1 cellular context compared by ENCODE assay signal in the genomic region with DNA sequence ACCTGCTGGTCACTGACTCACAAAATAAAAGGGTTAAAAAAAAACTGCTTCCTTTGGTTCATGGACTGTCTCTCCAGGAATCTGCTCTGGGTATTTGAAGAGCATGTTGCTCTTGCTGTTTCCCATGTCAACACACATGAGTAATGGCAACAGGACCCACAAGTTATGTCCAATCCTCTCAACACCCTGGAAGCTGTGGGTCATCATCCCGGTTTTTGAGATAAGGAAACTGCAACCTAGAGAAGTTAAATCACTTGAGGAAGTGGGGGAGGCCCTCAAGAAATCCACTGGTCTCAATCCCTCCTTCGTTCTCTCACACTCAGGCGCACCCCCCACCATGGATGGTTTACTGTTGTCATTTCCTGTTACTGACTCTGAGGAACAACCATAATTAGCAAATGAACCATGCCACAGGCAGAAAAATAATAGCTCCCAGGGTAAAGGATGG.
A peak's percentile ranks its signal among the peaks of the same experiment; 100 is the strongest.
TF ChIP-seq lines count a peak whose summit lies in the region.

No MANE protein-coding gene starts in this region.

TF ChIP-seq in K562, 482 proteins besides CTCF, POLR2A, EP300 and RAD21 (continued from another document and continues in another):
- TF ChIP-seq, protein P1, sequence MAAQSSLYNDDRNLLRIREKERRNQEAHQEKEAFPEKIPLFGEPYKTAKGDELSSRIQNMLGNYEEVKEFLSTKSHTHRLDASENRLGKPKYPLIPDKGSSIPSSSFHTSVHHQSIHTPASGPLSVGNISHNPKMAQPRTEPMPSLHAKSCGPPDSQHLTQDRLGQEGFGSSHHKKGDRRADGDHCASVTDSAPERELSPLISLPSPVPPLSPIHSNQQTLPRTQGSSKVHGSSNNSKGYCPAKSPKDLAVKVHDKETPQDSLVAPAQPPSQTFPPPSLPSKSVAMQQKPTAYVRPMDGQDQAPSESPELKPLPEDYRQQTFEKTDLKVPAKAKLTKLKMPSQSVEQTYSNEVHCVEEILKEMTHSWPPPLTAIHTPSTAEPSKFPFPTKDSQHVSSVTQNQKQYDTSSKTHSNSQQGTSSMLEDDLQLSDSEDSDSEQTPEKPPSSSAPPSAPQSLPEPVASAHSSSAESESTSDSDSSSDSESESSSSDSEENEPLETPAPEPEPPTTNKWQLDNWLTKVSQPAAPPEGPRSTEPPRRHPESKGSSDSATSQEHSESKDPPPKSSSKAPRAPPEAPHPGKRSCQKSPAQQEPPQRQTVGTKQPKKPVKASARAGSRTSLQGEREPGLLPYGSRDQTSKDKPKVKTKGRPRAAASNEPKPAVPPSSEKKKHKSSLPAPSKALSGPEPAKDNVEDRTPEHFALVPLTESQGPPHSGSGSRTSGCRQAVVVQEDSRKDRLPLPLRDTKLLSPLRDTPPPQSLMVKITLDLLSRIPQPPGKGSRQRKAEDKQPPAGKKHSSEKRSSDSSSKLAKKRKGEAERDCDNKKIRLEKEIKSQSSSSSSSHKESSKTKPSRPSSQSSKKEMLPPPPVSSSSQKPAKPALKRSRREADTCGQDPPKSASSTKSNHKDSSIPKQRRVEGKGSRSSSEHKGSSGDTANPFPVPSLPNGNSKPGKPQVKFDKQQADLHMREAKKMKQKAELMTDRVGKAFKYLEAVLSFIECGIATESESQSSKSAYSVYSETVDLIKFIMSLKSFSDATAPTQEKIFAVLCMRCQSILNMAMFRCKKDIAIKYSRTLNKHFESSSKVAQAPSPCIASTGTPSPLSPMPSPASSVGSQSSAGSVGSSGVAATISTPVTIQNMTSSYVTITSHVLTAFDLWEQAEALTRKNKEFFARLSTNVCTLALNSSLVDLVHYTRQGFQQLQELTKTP (IDR thresholded peaks at IDR 0.05; ENCODE audit: low read depth in 1 of 2, partially characterized antibody in 2 of 2), result peak in 1 of 2 experiments; percentile 32
- TF ChIP-seq BRF1 (IDR thresholded peaks at IDR 0.05; ENCODE audit: borderline replicate concordance, extremely low read depth, insufficient read length) (no peak), CC2D1A (IDR thresholded peaks at IDR 0.05) (no peak), PML (IDR thresholded peaks at IDR 0.05; ENCODE audit: low read length) (peak; percentile 41; the same call in 1 of the 2 replicates), ZBTB17 (CRISPR knock-in tag; IDR thresholded peaks at IDR 0.05) (no peak), ETV6 (IDR thresholded peaks at IDR 0.05; ENCODE audit: borderline replicate concordance in 1 of 2, low read depth in 2 of 2, low read length in 1 of 2) (no peak), ETV6 (CRISPR knock-in tag; IDR thresholded peaks at IDR 0.05; ENCODE audit: borderline replicate concordance) (no peak), ZNF3 (CRISPR knock-in tag; IDR thresholded peaks at IDR 0.05) (no peak), DPF2 (IDR thresholded peaks at IDR 0.05) (peak; percentile 49; the same call in 1 of the 2 replicates), KLF16 (IDR thresholded peaks at IDR 0.05) (peak; percentile 30; the same call in 1 of the 2 replicates), FOXJ3 (CRISPR knock-in tag; IDR thresholded peaks at IDR 0.05) (peak; percentile 45; the same call in 1 of the 2 replicates), CHD1 (IDR thresholded peaks at IDR 0.05; ENCODE audit: low read length) (no peak), TRIM24 (IDR thresholded peaks at IDR 0.05) (0 out of 4 replicates have a peak, but pooled peaks of 1 of the 2 experiments have one; percentile 45), MAFF (IDR thresholded peaks at IDR 0.05; ENCODE audit: low read length) (no peak), TBL1XR1 (IDR thresholded peaks at IDR 0.05; ENCODE audit: low read length in 2 of 2) (no peak), CBFA2T2 (conservative IDR thresholded peaks at IDR 0.05) (no peak), ZKSCAN1 (IDR thresholded peaks at IDR 0.05; ENCODE audit: low read depth, low read length) (no peak), ZNF408 (CRISPR knock-in tag; IDR thresholded peaks at IDR 0.05; ENCODE audit: low read depth) (no peak), NBN (IDR thresholded peaks at IDR 0.05; ENCODE audit: low read depth) (no peak; the same call in 1 of the 2 replicates), NR2C2 (CRISPR knock-in tag; IDR thresholded peaks at IDR 0.05) (no peak), NR2C2 (tag; IDR thresholded peaks at IDR 0.05) (peak; percentile 56; the same call in 1 of the 2 replicates), ZNF146 (CRISPR knock-in tag; IDR thresholded peaks at IDR 0.05; ENCODE audit: unreplicated experiment) (no peak), SIN3B (IDR thresholded peaks at IDR 0.05; ENCODE audit: low read depth) (no peak), NCOA6 (IDR thresholded peaks at IDR 0.05) (no peak), PRDM10 (IDR thresholded peaks at IDR 0.05; ENCODE audit: partially characterized antibody) (peak; percentile 44), FUS (optimal IDR thresholded peaks at IDR 0.05; ENCODE audit: low read depth, low read length) (no peak), SNIP1 (IDR thresholded peaks at IDR 0.05; ENCODE audit: low read depth) (no peak), SMARCB1 (IDR thresholded peaks at IDR 0.05; ENCODE audit: insufficient read length, low read depth) (no peak), NFE2 (IDR thresholded peaks at IDR 0.05; ENCODE audit: low read depth) (no peak), E4F1 (CRISPR knock-in tag; IDR thresholded peaks at IDR 0.05; ENCODE audit: borderline replicate concordance) (no peak), SLC30A9 (CRISPR knock-in tag; IDR thresholded peaks at IDR 0.05) (no peak), PRPF4 (IDR thresholded peaks at IDR 0.05; ENCODE audit: insufficient read depth, low read depth, low read length, poor library complexity, severe bottlenecking) (no peak), KDM5B (IDR thresholded peaks at IDR 0.05; ENCODE audit: insufficient replicate concordance, low read depth, low read length) (no peak), CBX2 (IDR thresholded peaks at IDR 0.05; ENCODE audit: insufficient read depth, low read length, poor library complexity, severe bottlenecking) (no peak), CHAMP1 (IDR thresholded peaks at IDR 0.05) (no peak), ZNF511 (CRISPR knock-in tag; IDR thresholded peaks at IDR 0.05) (no peak), SRSF7 (optimal IDR thresholded peaks at IDR 0.05; ENCODE audit: low read depth, low read length) (no peak), HDGF (IDR thresholded peaks at IDR 0.05) (no peak), KDM2B (CRISPR knock-in tag; IDR thresholded peaks at IDR 0.05) (no peak), ZNF316 (IDR thresholded peaks at IDR 0.05) (no peak), OTX1 (CRISPR knock-in tag; IDR thresholded peaks at IDR 0.05) (no peak), THRAP3 (IDR thresholded peaks at IDR 0.05; ENCODE audit: borderline replicate concordance) (no peak), MCM7 (IDR thresholded peaks at IDR 0.05) (no peak), CREBBP (IDR thresholded peaks at IDR 0.05; ENCODE audit: low read depth, low read length) (no peak), ZNF644 (tag; IDR thresholded peaks at IDR 0.05; ENCODE audit: low read depth) (no peak), ZNF133 (CRISPR knock-in tag; IDR thresholded peaks at IDR 0.05) (no peak)
- TF ChIP-seq, protein P2, sequence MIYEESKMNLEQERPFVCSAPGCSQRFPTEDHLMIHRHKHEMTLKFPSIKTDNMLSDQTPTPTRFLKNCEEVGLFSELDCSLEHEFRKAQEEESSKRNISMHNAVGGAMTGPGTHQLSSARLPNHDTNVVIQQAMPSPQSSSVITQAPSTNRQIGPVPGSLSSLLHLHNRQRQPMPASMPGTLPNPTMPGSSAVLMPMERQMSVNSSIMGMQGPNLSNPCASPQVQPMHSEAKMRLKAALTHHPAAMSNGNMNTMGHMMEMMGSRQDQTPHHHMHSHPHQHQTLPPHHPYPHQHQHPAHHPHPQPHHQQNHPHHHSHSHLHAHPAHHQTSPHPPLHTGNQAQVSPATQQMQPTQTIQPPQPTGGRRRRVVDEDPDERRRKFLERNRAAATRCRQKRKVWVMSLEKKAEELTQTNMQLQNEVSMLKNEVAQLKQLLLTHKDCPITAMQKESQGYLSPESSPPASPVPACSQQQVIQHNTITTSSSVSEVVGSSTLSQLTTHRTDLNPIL (CRISPR knock-in tag; IDR thresholded peaks at IDR 0.05), result no peak
- TF ChIP-seq, protein P3, sequence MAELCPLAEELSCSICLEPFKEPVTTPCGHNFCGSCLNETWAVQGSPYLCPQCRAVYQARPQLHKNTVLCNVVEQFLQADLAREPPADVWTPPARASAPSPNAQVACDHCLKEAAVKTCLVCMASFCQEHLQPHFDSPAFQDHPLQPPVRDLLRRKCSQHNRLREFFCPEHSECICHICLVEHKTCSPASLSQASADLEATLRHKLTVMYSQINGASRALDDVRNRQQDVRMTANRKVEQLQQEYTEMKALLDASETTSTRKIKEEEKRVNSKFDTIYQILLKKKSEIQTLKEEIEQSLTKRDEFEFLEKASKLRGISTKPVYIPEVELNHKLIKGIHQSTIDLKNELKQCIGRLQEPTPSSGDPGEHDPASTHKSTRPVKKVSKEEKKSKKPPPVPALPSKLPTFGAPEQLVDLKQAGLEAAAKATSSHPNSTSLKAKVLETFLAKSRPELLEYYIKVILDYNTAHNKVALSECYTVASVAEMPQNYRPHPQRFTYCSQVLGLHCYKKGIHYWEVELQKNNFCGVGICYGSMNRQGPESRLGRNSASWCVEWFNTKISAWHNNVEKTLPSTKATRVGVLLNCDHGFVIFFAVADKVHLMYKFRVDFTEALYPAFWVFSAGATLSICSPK (IDR thresholded peaks at IDR 0.05; ENCODE audit: borderline replicate concordance), result no peak
- TF ChIP-seq, protein P4, sequence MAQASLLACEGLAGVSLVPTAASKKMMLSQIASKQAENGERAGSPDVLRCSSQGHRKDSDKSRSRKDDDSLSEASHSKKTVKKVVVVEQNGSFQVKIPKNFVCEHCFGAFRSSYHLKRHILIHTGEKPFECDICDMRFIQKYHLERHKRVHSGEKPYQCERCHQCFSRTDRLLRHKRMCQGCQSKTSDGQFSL (CRISPR knock-in tag; IDR thresholded peaks at IDR 0.05), result peak; percentile 80
- TF ChIP-seq, protein P4 (tag; IDR thresholded peaks at IDR 0.05), result 0 out of 4 replicates have a peak, but pooled peaks of 1 of the 2 experiments have one; percentile 28
